In the genomic region with DNA sequence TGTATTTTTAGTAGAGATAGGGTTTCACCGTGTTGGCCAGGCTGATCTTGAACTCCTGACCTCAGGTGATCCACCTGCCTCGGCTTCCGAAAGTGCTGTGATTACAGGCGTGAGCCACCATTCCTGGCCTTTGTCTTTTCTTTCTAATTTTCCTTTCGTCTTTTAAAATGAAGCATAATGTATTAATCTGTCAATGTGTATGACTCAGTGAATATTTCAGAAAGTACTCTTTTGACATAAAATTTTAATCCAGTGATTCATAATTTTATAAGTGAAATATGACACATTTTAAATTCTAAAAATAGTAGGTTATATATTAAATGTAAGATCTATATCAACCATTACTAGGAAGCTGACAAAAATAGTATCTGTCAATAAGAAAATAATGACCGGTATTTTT, we compare ENCODE assay signal across 29 cellular contexts.
"Had no signal": no experiment of that assay in that cellular context is flagged by ENCODE, and none has a peak within 500 bp of the region (broad histone marks: within the 10 kb centered on the region; RNA-seq: fewer than 3 reads in every experiment).

No MANE protein-coding gene starts in this region.

- H3K4me1 ChIP-seq: stomach, suprapubic skin, testis, thyroid gland, tibial artery, tibial nerve, transverse colon, upper lobe of left lung, upper lobe of right lung, uterus, vagina had no signal

- H3K27ac ChIP-seq: stomach, suprapubic skin, testis, thoracic aorta, thyroid gland, tibial artery, tibial nerve, transverse colon, upper lobe of left lung, upper lobe of right lung, uterus, vagina had no signal

- H3K4me3 Mint-ChIP-seq: stimulated activated effector memory CD8-positive, alpha-beta T cell treated with anti-CD3 and anti-CD28 coated beads, Interleukin-12 subunit alpha, Interleukin-12 subunit beta, amount 100 ng/mL, for 72 hours; stimulated activated memory B cell treated with anti-CD40 and anti-IgM and Interleukin-4, amounts not matched to agents 10 μg/mL and 1 μg/mL and 100 μg/mL, for 72 hours; stimulated activated naive B cell treated with anti-CD40 and anti-IgM and Interleukin-4, amounts not matched to agents 10 μg/mL and 1 μg/mL and 100 μg/mL, for 72 hours; stimulated activated naive CD8-positive, alpha-beta T cell treated with anti-CD3 and anti-CD28 coated beads, Interleukin-15, amount 100 ng/mL, for 72 hours; stimulated activated naive CD8-positive, alpha-beta T cell treated with anti-CD3 and anti-CD28 coated beads, Interleukin-15, Interleukin-2, amounts not matched to agents 100 ng/mL and 50 ng/mL, for 24 hours; type B pancreatic cell had no signal

- H3K27me3 ChIP-seq: stomach, suprapubic skin, testis, thyroid gland, tibial artery, tibial nerve, transverse colon, upper lobe of left lung, upper lobe of right lung, uterus, vagina had no signal

- H3K4me3 ChIP-seq: stomach, suprapubic skin, testis, thoracic aorta, thyroid gland, tibial artery, tibial nerve, transverse colon, upper lobe of left lung, upper lobe of right lung, uterus, vagina had no signal

- DNase-seq: stimulated activated CD4-positive, alpha-beta T cell treated with anti-CD3 and anti-CD28 coated beads, Interleukin-2, amount 100 ng/mL, for 48 hours; stimulated activated CD4-positive, alpha-beta T cell treated with anti-CD3 and anti-CD28 coated beads, Interleukin-4, amount 100 ng/mL, for 1 hour; stimulated activated CD4-positive, alpha-beta T cell treated with anti-CD3 and anti-CD28 coated beads, Interleukin-4, amount 100 ng/mL, for 24 hours; stimulated activated CD4-positive, alpha-beta T cell treated with anti-CD3 and anti-CD28 coated beads, Interleukin-4, amount 100 ng/mL, for 4 hours; stimulated activated CD8-positive, alpha-beta memory T cell treated with anti-CD3 and anti-CD28 coated beads, Interleukin-4, amount 100 ng/mL, for 48 hours; stimulated activated naive B cell treated with anti-CD40 and anti-IgM and Interleukin-4, amounts not matched to agents 10 μg/mL and 1 μg/mL and 100 μg/mL, for 72 hours; stimulated activated naive CD4-positive, alpha-beta T cell; stimulated activated naive CD4-positive, alpha-beta T cell treated with Interleukin-2 at 50 U/mL for 16 hours; stimulated activated naive CD8-positive, alpha-beta T cell treated with anti-CD3 and anti-CD28 coated beads, Interleukin-15, amount 100 ng/mL, for 72 hours; stimulated activated naive CD8-positive, alpha-beta T cell treated with anti-CD3 and anti-CD28 coated beads, Interleukin-15, Interleukin-2, amounts not matched to agents 100 U/mL and 50 U/mL, for 24 hours; stomach; substantia nigra; testis; thyroid gland; tibial artery; transverse colon; trophoblast cell; upper lobe of left lung; upper lobe of right lung; uterus had no signal

- H3K27ac Mint-ChIP-seq: stimulated activated effector memory CD8-positive, alpha-beta T cell treated with anti-CD3 and anti-CD28 coated beads, Interleukin-12 subunit alpha, Interleukin-12 subunit beta, amount 100 ng/mL, for 72 hours; stimulated activated memory B cell treated with anti-CD40 and anti-IgM and Interleukin-4, amounts not matched to agents 10 μg/mL and 1 μg/mL and 100 μg/mL, for 72 hours; stimulated activated naive B cell treated with anti-CD40 and anti-IgM and Interleukin-4, amounts not matched to agents 10 μg/mL and 1 μg/mL and 100 μg/mL, for 72 hours; stimulated activated naive CD8-positive, alpha-beta T cell treated with anti-CD3 and anti-CD28 coated beads, Interleukin-15, amount 100 ng/mL, for 72 hours; stimulated activated naive CD8-positive, alpha-beta T cell treated with anti-CD3 and anti-CD28 coated beads, Interleukin-15, Interleukin-2, amounts not matched to agents 100 ng/mL and 50 ng/mL, for 24 hours; type B pancreatic cell had no signal

- H3K4me1 Mint-ChIP-seq: stimulated activated effector memory CD8-positive, alpha-beta T cell treated with anti-CD3 and anti-CD28 coated beads, Interleukin-12 subunit alpha, Interleukin-12 subunit beta, amount 100 ng/mL, for 72 hours; stimulated activated memory B cell treated with anti-CD40 and anti-IgM and Interleukin-4, amounts not matched to agents 10 μg/mL and 1 μg/mL and 100 μg/mL, for 72 hours; stimulated activated naive B cell treated with anti-CD40 and anti-IgM and Interleukin-4, amounts not matched to agents 10 μg/mL and 1 μg/mL and 100 μg/mL, for 72 hours; stimulated activated naive CD8-positive, alpha-beta T cell treated with anti-CD3 and anti-CD28 coated beads, Interleukin-15, amount 100 ng/mL, for 72 hours had no signal

- FAIRE-seq: urothelium cell line had no signal

- H3K9me3 ChIP-seq: testis, thoracic aorta, thyroid gland, tibial artery, transverse colon, upper lobe of left lung, upper lobe of right lung, uterus, vagina had no signal

- H3K27me3 Mint-ChIP-seq: stimulated activated memory B cell treated with anti-CD40 and anti-IgM and Interleukin-4, amounts not matched to agents 10 μg/mL and 1 μg/mL and 100 μg/mL, for 72 hours; stimulated activated naive B cell treated with anti-CD40 and anti-IgM and Interleukin-4, amounts not matched to agents 10 μg/mL and 1 μg/mL and 100 μg/mL, for 72 hours; stimulated activated naive CD8-positive, alpha-beta T cell treated with anti-CD3 and anti-CD28 coated beads, Interleukin-15, amount 100 ng/mL, for 72 hours; stimulated activated naive CD8-positive, alpha-beta T cell treated with anti-CD3 and anti-CD28 coated beads, Interleukin-15, Interleukin-2, amounts not matched to agents 100 ng/mL and 50 ng/mL, for 24 hours; type B pancreatic cell had no signal

- ATAC-seq: stimulated activated effector memory CD8-positive, alpha-beta T cell treated with anti-CD3 and anti-CD28 coated beads, Interleukin-12 subunit alpha, Interleukin-12 subunit beta, amount 100 ng/mL, for 72 hours; stimulated activated memory B cell treated with anti-CD40 and anti-IgM and Interleukin-4, amounts not matched to agents 10 μg/mL and 1 μg/mL and 100 μg/mL, for 72 hours; stimulated activated naive B cell treated with anti-CD40 and anti-IgM and Interleukin-4, amounts not matched to agents 10 μg/mL and 1 μg/mL and 100 μg/mL, for 72 hours; stimulated activated naive CD8-positive, alpha-beta T cell treated with anti-CD3 and anti-CD28 coated beads, Interleukin-15, amount 100 ng/mL, for 72 hours; stimulated activated naive CD8-positive, alpha-beta T cell treated with anti-CD3 and anti-CD28 coated beads, Interleukin-15, Interleukin-2, amounts not matched to agents 100 U/mL and 50 U/mL, for 24 hours; upper lobe of right lung had no signal

- H3K36me3 Mint-ChIP-seq: stimulated activated effector memory CD8-positive, alpha-beta T cell treated with anti-CD3 and anti-CD28 coated beads, Interleukin-12 subunit alpha, Interleukin-12 subunit beta, amount 100 ng/mL, for 72 hours; stimulated activated memory B cell treated with anti-CD40 and anti-IgM and Interleukin-4, amounts not matched to agents 10 μg/mL and 1 μg/mL and 100 μg/mL, for 72 hours; stimulated activated naive B cell treated with anti-CD40 and anti-IgM and Interleukin-4, amounts not matched to agents 10 μg/mL and 1 μg/mL and 100 μg/mL, for 72 hours; type B pancreatic cell had no signal

- H3K36me3 ChIP-seq: stomach, suprapubic skin, thoracic aorta, thyroid gland, tibial artery, tibial nerve, transverse colon, upper lobe of left lung, upper lobe of right lung, uterus, vagina had no signal
